ENCODE assay signal across 19 cellular contexts in the genomic region with DNA sequence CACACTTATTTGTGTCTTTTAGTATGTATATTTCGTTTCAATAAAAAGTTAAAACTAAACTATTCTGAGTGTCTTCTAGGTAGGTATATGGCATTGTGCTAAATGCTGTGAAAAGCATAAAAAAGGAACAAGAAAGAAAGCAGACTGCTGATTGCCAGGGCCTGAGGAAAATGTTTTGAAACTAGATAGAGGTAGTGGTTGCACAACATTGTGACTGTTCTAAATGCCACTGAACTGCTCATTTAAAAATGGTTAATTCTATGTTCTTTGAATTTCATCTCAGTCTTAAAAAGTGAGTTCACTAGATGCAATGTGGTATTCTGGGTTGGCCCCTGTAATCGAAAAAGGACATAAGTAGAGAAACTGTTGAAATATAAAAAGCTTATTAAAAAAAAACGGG.
DNase-seq lines count a peak whose midpoint lies in the region; ATAC-seq and TF ChIP-seq lines count a peak whose summit lies in the region.
"Had no signal": no experiment of that assay in that cellular context is flagged by ENCODE, and none has a peak within 500 bp of the region (broad histone marks: within the 10 kb centered on the region; RNA-seq: fewer than 3 reads in every experiment).

No MANE protein-coding gene starts in this region.

- no peak overlapping the region for H3K4me3 ChIP-seq in NB4 (ENCODE audit: low read depth, low read length)
- no peak overlapping the region for H3K4me3 ChIP-seq in choroid plexus epithelial cell (ENCODE audit: low read depth, low read length)
- H3K4me3 ChIP-seq: left ventricle myocardium inferior, stomach had no signal

- DNase-seq in AML-193 (lab: John Stamatoyannopoulos, UW): peak; percentile 90 to 93
- peak; percentile 82 for DNase-seq in NB4 (ENCODE audit: low read depth)
- peak; percentile 21 for DNase-seq in choroid plexus epithelial cell (ENCODE audit: low read depth)
- no peak for DNase-seq in middle frontal gyrus (ENCODE audit: extremely low spot score, low spot score)
- DNase-seq in activated T-cell treated with anti-CD3 and anti-CD28 coated beads, Interleukin-2, amount 50 U/mL, for 1 hour: no peak
- DNase-seq: activated CD4-positive, alpha-beta T cell treated with anti-CD3 and anti-CD28 coated beads, Interleukin-2, amount 50 U/mL, for 1 hour; activated naive CD8-positive, alpha-beta T cell treated with anti-CD3 and anti-CD28 coated beads, Interleukin-2, amount 50 U/mL, for 24 hours; CD8-positive, alpha-beta T cell; DND-41; foreskin melanocyte; left ventricle myocardium inferior; naive B cell; NCI-H1105; NCI-H2171 treated with DMSO at 0.1 percent for 48 hours; Right ventricle myocardium superior; stimulated activated CD4-positive, alpha-beta T cell treated with anti-CD3 and anti-CD28 coated beads, Interleukin-15, amount 100 ng/mL, for 24 hours; stomach; T1000 had no signal

- TF ChIP-seq POLR2A in NB4 (IDR thresholded peaks at IDR 0.05; ENCODE audit: extremely low read depth, insufficient read length): no peak

- ATAC-seq in GM19351 (IDR thresholded peaks at IDR 0.05; ENCODE audit: unreplicated experiment): no peak
- ATAC-seq: activated naive CD8-positive, alpha-beta T cell treated with anti-CD3 and anti-CD28 coated beads, Interleukin-2, amount 50 U/mL, for 24 hours; CD8-positive, alpha-beta T cell had no signal

- TF ChIP-seq CTCF in NB4 (IDR thresholded peaks at IDR 0.05; ENCODE audit: low read depth, low read length) (no peak), choroid plexus epithelial cell (conservative IDR thresholded peaks at IDR 0.05; ENCODE audit: low read depth, low read length) (no peak)

Comparison
In these comparisons a context has a peak if more than half of its experiments do, and no peak if none do; other contexts are left out.
1. DNase-seq: peak in AML-193 (2 of 2), NB4 (single experiment) and choroid plexus epithelial cell (single experiment); none in middle frontal gyrus (single experiment) and activated T-cell treated with anti-CD3 and anti-CD28 coated beads, Interleukin-2, amount 50 U/mL, for 1 hour (single experiment).